In the genomic region with DNA sequence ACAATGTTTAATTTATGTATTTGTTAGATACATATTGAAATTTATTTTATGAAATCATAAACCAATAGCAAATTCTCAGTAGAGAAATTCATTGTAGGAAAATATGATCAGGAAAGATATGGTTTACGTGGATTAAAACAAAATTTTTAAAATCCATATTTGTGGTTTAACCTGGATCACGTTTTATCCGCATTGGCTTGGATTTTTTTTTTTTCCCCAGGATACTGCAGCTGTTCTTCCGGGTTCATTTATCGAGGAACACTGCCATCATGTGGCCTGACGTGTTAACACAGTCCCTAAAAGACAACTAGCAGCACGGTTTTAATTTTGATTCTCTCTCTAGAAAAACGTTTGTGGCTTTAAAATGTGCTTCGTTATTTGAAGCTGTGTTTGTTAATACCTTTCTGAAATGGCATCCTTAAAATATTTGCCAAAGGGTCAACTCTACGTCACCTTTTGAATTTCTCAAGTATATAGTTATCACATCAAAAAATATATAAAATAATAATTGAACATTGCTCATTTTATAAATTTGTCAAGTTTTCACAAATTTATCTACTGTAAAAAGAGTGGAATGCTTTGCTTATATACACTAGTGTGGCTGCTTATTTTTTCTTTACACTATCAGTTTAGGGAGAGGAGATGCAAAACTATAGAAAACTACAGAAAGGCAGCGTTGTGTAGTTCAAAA, we compare ENCODE assay signal across 8 cellular contexts. TPM values are rescaled to one million over a fixed set of nuclear protein-coding genes. Genes with fewer than 3 reads are reported as not detected.
DNase-seq lines count a peak whose midpoint lies in the region; ATAC-seq and TF ChIP-seq lines count a peak whose summit lies in the region.

No MANE protein-coding gene starts in this region.

- no peak overlapping the region for H2BK20ac ChIP-seq in H9 (ENCODE audit: low read depth, low read length, poor library complexity, severe bottlenecking)

- H3K4ac ChIP-seq in H9 (ENCODE audit: low read depth, low read length), result no peak overlapping the region

- H3K27me3 Mint-ChIP-seq in H9 (ENCODE audit: low read depth), result no peaks in the 10 kb centered on the region

- H3K27ac ChIP-seq in H9 (ENCODE audit: insufficient read length, low read depth, low read length), result no peak overlapping the region
- no peak overlapping the region for H3K27ac ChIP-seq in heart left ventricle

- no peaks in the 10 kb centered on the region for H4K20me1 ChIP-seq in H9 (ENCODE audit: control insufficient read depth, insufficient read depth, insufficient read length)

- no peaks in the 10 kb centered on the region for H3K9me3 ChIP-seq in H9 (ENCODE audit: control insufficient read depth, low read depth, low read length)
- no peaks in the 10 kb centered on the region for H3K9me3 ChIP-seq in MG63
- H3K9me3 ChIP-seq in adipocyte (ENCODE audit: control insufficient read depth, low read length), result no peaks in the 10 kb centered on the region
- no peaks in the 10 kb centered on the region for H3K9me3 ChIP-seq in heart left ventricle

- H2AFZ ChIP-seq in H9 (ENCODE audit: low read length), result no peak overlapping the region

- no peak overlapping the region for H3K4me3 Mint-ChIP-seq in H9

- no peak overlapping the region for H3K18ac ChIP-seq in H9 (ENCODE audit: insufficient read length, low read depth, low read length)

- H3K36me3 Mint-ChIP-seq in H9 (ENCODE audit: insufficient read depth in 1 of 3, low read depth in 3 of 3), result no peaks in the 10 kb centered on the region

- H3K4me2 ChIP-seq in H9 (ENCODE audit: insufficient read depth, insufficient read length, low read length), result no peak overlapping the region

- ATAC-seq in heart left ventricle, result peak in 3 of 4 donors; percentile 58 to 77 (median 62)

- no peak overlapping the region for H4K5ac ChIP-seq in H9 (ENCODE audit: insufficient read length, low read depth, low read length)

- H3K23ac ChIP-seq in H9 (ENCODE audit: insufficient read length, low read depth, low read length), result no peak overlapping the region

- no peak overlapping the region for H2BK12ac ChIP-seq in H9 (ENCODE audit: insufficient read length, low read depth, low read length)

- no peak overlapping the region for H3K4me3 ChIP-seq in MG63
- H3K4me3 ChIP-seq in adipocyte (ENCODE audit: low read length), result no peak overlapping the region
- H3K4me3 ChIP-seq in heart left ventricle, result no peak overlapping the region

- H3K4me1 ChIP-seq in H9 (ENCODE audit: insufficient read depth, low read length) (no peaks in the 10 kb centered on the region), adipocyte (ENCODE audit: control insufficient read depth, insufficient read depth, low read length) (peaks cover 5% of the 10 kb centered on the region), heart left ventricle (peaks cover 0 to 9% (median 0%) of the 10 kb centered on the region in 12 donors)

- H3K27me3 ChIP-seq in H9 (ENCODE audit: insufficient read depth, low read length) (no peaks in the 10 kb centered on the region), MG63 (no peaks in the 10 kb centered on the region), adipocyte (replicated peaks; ENCODE audit: control insufficient read depth, insufficient read depth, low read length) (no peaks in the 10 kb centered on the region), heart left ventricle (no peaks in the 10 kb centered on the region)

- H3K56ac ChIP-seq in H9 (ENCODE audit: insufficient read length, low read depth, low read length), result no peak overlapping the region

- WGBS in H9 (ENCODE audit: extremely low coverage, insufficient read length, low lambda C conversion rate), result no CpG with 5 or more reads among the region's 11 CpGs
- 9 to 11% (median 10%) methylated on average over 11 of the region's 11 CpGs for WGBS in heart left ventricle, 4 donors

- H3K14ac ChIP-seq in H9 (ENCODE audit: insufficient read depth, low read length), result no peak overlapping the region

- no peak overlapping the region for H4K91ac ChIP-seq in H9 (ENCODE audit: insufficient read length, low read depth, low read length)

- peak; percentile 88 for TF ChIP-seq CTCF in H9 (conservative IDR thresholded peaks at IDR 0.05)
- TF ChIP-seq CTCF in heart left ventricle (IDR thresholded peaks at IDR 0.05), result peak; percentile 63 to 84 (median 78)

- H3T11ph ChIP-seq in H9 (ENCODE audit: low read length), result no peak overlapping the region

- H3K36me3 ChIP-seq in MG63 (no peaks in the 10 kb centered on the region), adipocyte (ENCODE audit: control insufficient read depth, insufficient read depth, low read length, severe bottlenecking) (no peaks in the 10 kb centered on the region), heart left ventricle (no peaks in the 10 kb centered on the region)

- H2BK120ac ChIP-seq in H9 (ENCODE audit: low read depth, low read length, poor library complexity, severe bottlenecking), result no peak overlapping the region

- no peaks in the 10 kb centered on the region for H3K79me1 ChIP-seq in H9 (ENCODE audit: insufficient read depth, low read depth, low read length, poor library complexity, severe bottlenecking)

- no peak overlapping the region for H2BK5ac ChIP-seq in H9 (ENCODE audit: insufficient read length, low read length)

- H3K4me1 Mint-ChIP-seq in H9, result peaks cover 13 to 18% of the 10 kb centered on the region in 2 experiments

- H3K23me2 ChIP-seq in H9 (ENCODE audit: insufficient read length, low read depth, low read length, poor library complexity, severe bottlenecking), result no peaks in the 10 kb centered on the region

- in situ Hi-C loops in G401 (cut with HindIII; ENCODE audit: low sequenced_read_pairs), result no loop called here

- intact Hi-C loops in heart left ventricle (cut with DNase I), result loop anchor here in 9 of 10 donors (2.0 to 10.0 kb wide), 12 partner anchors 78 to 1185 kb away; partner anchors contain the start of gene PON3 (in 1 of the 9)

- H3K9me3 Mint-ChIP-seq in H9, result no peaks in the 10 kb centered on the region

- H2BK15ac ChIP-seq in H9 (ENCODE audit: low read depth, low read length), result no peak overlapping the region

- H4K8ac ChIP-seq in H9 (replicated peaks; ENCODE audit: insufficient read length, low read depth, low read length), result no peak overlapping the region

- H3K79me2 ChIP-seq in H9 (ENCODE audit: insufficient read depth, low read length), result no peaks in the 10 kb centered on the region

- DNase-seq in G401 (ENCODE audit: low spot score) (peak; percentile 67), H9 (no peak), MG63 (peak; percentile 14), SHP77 treated with DMSO at 0.1 percent for 48 hours (lab: John Stamatoyannopoulos, UW) (peak; percentile 54), adipocyte (ENCODE audit: low read depth) (peak; percentile 89), heart left ventricle (peak in 4 of 5 donors; percentile 36 to 59 (median 50)), pulmonary artery endothelial cell (ENCODE audit: low read depth, low spot score) (peak; percentile 24), GM19238 (ENCODE audit: insufficient read length, low spot score) (no peak)

- TF ChIP-seq POLR2A in heart left ventricle (IDR thresholded peaks at IDR 0.05), result no peak

- H2AK5ac ChIP-seq in H9 (ENCODE audit: insufficient read length, low read length), result no peak overlapping the region

- no peak overlapping the region for H3K9ac ChIP-seq in H9 (ENCODE audit: extremely low read depth, insufficient read length, low read length)
- peak overlapping the region; percentile 16 for H3K9ac ChIP-seq in adipocyte (ENCODE audit: low read length)

- no peak overlapping the region for H3K27ac Mint-ChIP-seq in H9

RNA-seq across cellular contexts. Expression of gene ASB4, which starts 8.7 kb away (rescaled TPM):
- not detected in 2 replicates for total RNA-seq in G401 (2014; rRNA removed; shearing (Covaris generic))
- total RNA-seq in H9 (2021) (not detected in 2 replicates), heart left ventricle (10 to 100 TPM in 1 of 9 donors, 1 to 10 TPM in 8; 2.1 to 11.5 (median 3.3) TPM), pulmonary artery endothelial cell (under 0.01 TPM in 1 of 2 replicates, not detected in the other)
- not detected in 2 replicates for total RNA-seq in MG63 (2014; rRNA removed; shearing (Covaris generic); ENCODE audit: low replicate concordance)
- 1 to 10 TPM in 1 of 2 donors, under 1 TPM in 1; 0.18 to 1.9 TPM for polyA plus RNA-seq in heart left ventricle

RNA-seq across cellular contexts. Expression of gene PON2, which starts 42.2 kb away (rescaled TPM):
- total RNA-seq in G401 (2014; rRNA removed; shearing (Covaris generic)), result 25.2 and 37.9 TPM in 2 replicates
- total RNA-seq in H9 (2021) (23.8 and 26.7 TPM in 2 replicates), heart left ventricle (10 to 100 TPM; 26.3 to 50.6 (median 35.7) TPM), pulmonary artery endothelial cell (72.6 and 74.5 TPM in 2 replicates)
- total RNA-seq in MG63 (2014; rRNA removed; shearing (Covaris generic); ENCODE audit: low replicate concordance), result 38.7 and 104 TPM in 2 replicates
- 10 to 100 TPM; 16.6 to 29.5 TPM for polyA plus RNA-seq in heart left ventricle

Comparison
In these comparisons a context has a peak if more than half of its experiments do, and no peak if none do; other contexts are left out.
1. DNase-seq: peak in G401 (single experiment), MG63 (single experiment), SHP77 treated with DMSO at 0.1 percent for 48 hours (single experiment), adipocyte (single experiment), heart left ventricle (4 of 5) and pulmonary artery endothelial cell (single experiment); none in H9 (single experiment) and GM19238 (single experiment).